Comparison of ENCODE assay signal across 19 cellular contexts in genomic region chr1:231694081-231694443, GRCh38.
DNase-seq lines count a peak whose midpoint lies in the region; ATAC-seq and TF ChIP-seq lines count a peak whose summit lies in the region.
"Had no signal": no experiment of that assay in that cellular context is flagged by ENCODE, and none has a peak within 500 bp of the region (broad histone marks: within the 10 kb centered on the region; RNA-seq: fewer than 3 reads in every experiment).

No MANE protein-coding gene starts in this region.

- ATAC-seq in Right ventricle myocardium superior (ENCODE audit: poor library complexity) (peak; percentile 83), HG03196 (IDR thresholded peaks at IDR 0.05; ENCODE audit: unreplicated experiment) (no peak), HG03139 (IDR thresholded peaks at IDR 0.05; ENCODE audit: unreplicated experiment) (no peak)
- ATAC-seq: CD8-positive, alpha-beta T cell; effector memory CD8-positive, alpha-beta T cell; GM12878; stimulated activated naive B cell treated with anti-CD40 and anti-IgM and Interleukin-4, amounts not matched to agents 10 μg/mL and 1 μg/mL and 100 μg/mL, for 72 hours had no signal

- peak overlapping the region; percentile 70 for H3K4me3 Mint-ChIP-seq in endothelial cell (ENCODE audit: unreplicated experiment)
- H3K4me3 Mint-ChIP-seq: activated CD4-positive, alpha-beta T cell treated with anti-CD3 and anti-CD28 coated beads, Interleukin-2, amount 10 ng/mL, durations not matched to agents 7 days and 5 days; activated naive CD8-positive, alpha-beta T cell treated with anti-CD3 and anti-CD28 coated beads, Interleukin-2, amount 10 ng/mL, durations not matched to agents 7 days and 5 days; activated T-cell treated with anti-CD3 and anti-CD28 coated beads, Interleukin-2, amount 50 U/mL, for 24 hours; CD8-positive, alpha-beta T cell; effector memory CD8-positive, alpha-beta T cell; neural progenitor cell; stimulated activated naive B cell treated with anti-CD40 and anti-IgM and Interleukin-4, amounts not matched to agents 10 μg/mL and 1 μg/mL and 100 μg/mL, for 72 hours had no signal

- H3K27me3 Mint-ChIP-seq in endothelial cell (ENCODE audit: unreplicated experiment): peaks cover 13% of the 10 kb centered on the region
- H3K27me3 Mint-ChIP-seq: activated CD4-positive, alpha-beta T cell treated with anti-CD3 and anti-CD28 coated beads, Interleukin-2, amount 10 ng/mL, durations not matched to agents 7 days and 5 days; activated naive CD8-positive, alpha-beta T cell treated with anti-CD3 and anti-CD28 coated beads, Interleukin-2, amount 10 ng/mL, durations not matched to agents 7 days and 5 days; activated T-cell treated with anti-CD3 and anti-CD28 coated beads, Interleukin-2, amount 50 U/mL, for 24 hours; effector memory CD8-positive, alpha-beta T cell had no signal

- peaks cover 39% of the 10 kb centered on the region for H3K36me3 Mint-ChIP-seq in endothelial cell (ENCODE audit: low read depth, unreplicated experiment)

- intact Hi-C loops in Right ventricle myocardium superior (cut with DNase I): no loop called here
- intact Hi-C loops in cardiac septum (cut with DNase I): no loop called here

- H3K4me1 Mint-ChIP-seq in endothelial cell (ENCODE audit: unreplicated experiment): peaks cover 76% of the 10 kb centered on the region

- no peak for TF ChIP-seq CTCF in endothelial cell (IDR thresholded peaks at IDR 0.05; ENCODE audit: unreplicated experiment)

- no peaks in the 10 kb centered on the region for H3K9me3 Mint-ChIP-seq in endothelial cell (ENCODE audit: unreplicated experiment)
- H3K9me3 Mint-ChIP-seq: activated CD4-positive, alpha-beta T cell treated with anti-CD3 and anti-CD28 coated beads, Interleukin-2, amount 10 ng/mL, durations not matched to agents 7 days and 5 days; activated naive CD8-positive, alpha-beta T cell treated with anti-CD3 and anti-CD28 coated beads, Interleukin-2, amount 10 ng/mL, durations not matched to agents 7 days and 5 days; activated T-cell treated with anti-CD3 and anti-CD28 coated beads, Interleukin-2, amount 50 U/mL, for 24 hours; CD8-positive, alpha-beta T cell; effector memory CD8-positive, alpha-beta T cell; stimulated activated naive B cell treated with anti-CD40 and anti-IgM and Interleukin-4, amounts not matched to agents 10 μg/mL and 1 μg/mL and 100 μg/mL, for 72 hours had no signal

- peak; percentile 75 for DNase-seq in Right ventricle myocardium superior
- no peak for DNase-seq in cardiac septum (ENCODE audit: low spot score)
- DNase-seq in endothelial cell (ENCODE audit: low spot score): no peak
- peak; percentile 44 for DNase-seq in midbrain (lab: John Stamatoyannopoulos, UW)
- no peak for DNase-seq in stimulated activated CD4-positive, alpha-beta T cell treated with anti-CD3 and anti-CD28 coated beads, Interleukin-2, amount 100 ng/mL, for 24 hours
- DNase-seq in activated effector memory CD4-positive, alpha-beta T cell treated with Interleukin-2 at 50 U/mL for 16 hours: no peak
- DNase-seq: ACHN; activated CD4-positive, alpha-beta T cell treated with anti-CD3 and anti-CD28 coated beads, Interleukin-2, amount 10 ng/mL, durations not matched to agents 7 days and 5 days; activated naive CD8-positive, alpha-beta T cell treated with anti-CD3 and anti-CD28 coated beads, Interleukin-2, amount 10 ng/mL, durations not matched to agents 7 days and 5 days; activated T-cell treated with anti-CD3 and anti-CD28 coated beads, Interleukin-2, amount 50 U/mL, for 24 hours; CD8-positive, alpha-beta T cell; effector memory CD8-positive, alpha-beta T cell; small intestine; stimulated activated naive B cell treated with anti-CD40 and anti-IgM and Interleukin-4, amounts not matched to agents 10 μg/mL and 1 μg/mL and 100 μg/mL, for 72 hours; trophoblast cell had no signal

- peak overlapping the region; percentile 81 for H3K27ac Mint-ChIP-seq in endothelial cell (ENCODE audit: unreplicated experiment)
- H3K27ac Mint-ChIP-seq: activated CD4-positive, alpha-beta T cell treated with anti-CD3 and anti-CD28 coated beads, Interleukin-2, amount 10 ng/mL, durations not matched to agents 7 days and 5 days; activated naive CD8-positive, alpha-beta T cell treated with anti-CD3 and anti-CD28 coated beads, Interleukin-2, amount 10 ng/mL, durations not matched to agents 7 days and 5 days; activated T-cell treated with anti-CD3 and anti-CD28 coated beads, Interleukin-2, amount 50 U/mL, for 24 hours; CD8-positive, alpha-beta T cell; neural progenitor cell; stimulated activated naive B cell treated with anti-CD40 and anti-IgM and Interleukin-4, amounts not matched to agents 10 μg/mL and 1 μg/mL and 100 μg/mL, for 72 hours had no signal

Comparison
In these comparisons a context has a peak if more than half of its experiments do, and no peak if none do; other contexts are left out.
1. DNase-seq: peak in Right ventricle myocardium superior (single experiment) and midbrain (single experiment); none in cardiac septum (single experiment), endothelial cell (single experiment), stimulated activated CD4-positive, alpha-beta T cell treated with anti-CD3 and anti-CD28 coated beads, Interleukin-2, amount 100 ng/mL, for 24 hours (0 of 2) and activated effector memory CD4-positive, alpha-beta T cell treated with Interleukin-2 at 50 U/mL for 16 hours (single experiment).